Comparison of ENCODE assay signal across 1 cellular context in genomic region chr9:111037744-111038335, GRCh38.
TF ChIP-seq lines count a peak whose summit lies in the region.

No MANE protein-coding gene starts in this region.

TF ChIP-seq in HepG2, 621 proteins besides CTCF, POLR2A, EP300 and RAD21 (continued from another document):
- TF ChIP-seq FOSL2 (CRISPR knock-in tag; IDR thresholded peaks at IDR 0.05) (no peak), ZNF235 (CRISPR knock-in tag; IDR thresholded peaks at IDR 0.05; ENCODE audit: borderline replicate concordance) (no peak), ELK4 (CRISPR knock-in tag; IDR thresholded peaks at IDR 0.05; ENCODE audit: borderline replicate concordance) (no peak), ARNT2 (CRISPR knock-in tag; IDR thresholded peaks at IDR 0.05; ENCODE audit: low read depth) (0 out of 2 replicates have a peak, but pooled peaks have one; percentile 27), ZNF296 (CRISPR knock-in tag; conservative IDR thresholded peaks at IDR 0.05) (no peak), ELF3 (CRISPR knock-in tag; IDR thresholded peaks at IDR 0.05) (no peak), STAG1 (CRISPR knock-in tag; IDR thresholded peaks at IDR 0.05) (peak; percentile 33; the same call in 1 of the 2 replicates), CREB3 (CRISPR knock-in tag; IDR thresholded peaks at IDR 0.05) (no peak), ZNF782 (CRISPR knock-in tag; IDR thresholded peaks at IDR 0.05; ENCODE audit: borderline replicate concordance) (no peak), RBFOX2 (IDR thresholded peaks at IDR 0.05; ENCODE audit: low read depth, low read length) (no peak), ZNF567 (CRISPR knock-in tag; IDR thresholded peaks at IDR 0.05; ENCODE audit: borderline replicate concordance) (no peak), MTERF4 (CRISPR knock-in tag; IDR thresholded peaks at IDR 0.05) (no peak), ZNF687 (CRISPR knock-in tag; IDR thresholded peaks at IDR 0.05) (peak; percentile 34; the same call in 1 of the 2 replicates), KLF16 (CRISPR knock-in tag; IDR thresholded peaks at IDR 0.05) (no peak)
TF ChIP-seq in HepG2: peak in this region for 10.
